ENCODE assay signal across 26 cellular contexts in the genomic region with DNA sequence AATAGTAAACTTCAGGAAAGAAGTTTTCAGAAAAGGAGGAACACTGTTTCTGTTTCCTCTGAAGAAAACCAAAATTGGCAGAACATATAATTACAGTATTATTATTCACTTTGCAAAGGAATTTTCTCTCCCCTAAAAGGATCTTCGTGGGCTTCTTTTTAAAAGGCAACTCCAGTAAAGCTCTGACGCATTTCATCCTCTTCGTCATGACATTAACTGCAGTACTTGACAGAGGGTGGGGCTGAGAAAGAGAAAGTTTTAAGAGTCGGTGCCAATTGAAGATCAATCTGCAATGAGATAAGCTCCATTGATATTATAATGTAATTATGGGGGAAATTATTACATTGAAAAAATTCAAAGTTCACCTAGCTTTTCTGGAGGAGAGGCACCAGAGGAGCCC.
"Had no signal": no experiment of that assay in that cellular context is flagged by ENCODE, and none has a peak within 500 bp of the region (broad histone marks: within the 10 kb centered on the region; RNA-seq: fewer than 3 reads in every experiment).

No MANE protein-coding gene starts in this region.

- FAIRE-seq: astrocyte had no signal

- H3K79me2 ChIP-seq: parathyroid adenoma had no signal

- H3K4me2 ChIP-seq: SK-N-SH had no signal

- H3K27me3 ChIP-seq: right atrium auricular region, spleen, tibial nerve had no signal

- H3K9me2 ChIP-seq: SK-N-SH had no signal

- H3K36me3 ChIP-seq: esophagus muscularis mucosa, gastroesophageal sphincter, left ventricle myocardium inferior, right atrium auricular region, spleen, tibial nerve, WERI-Rb-1 had no signal

- H3K4me1 ChIP-seq: esophagus muscularis mucosa, gastroesophageal sphincter, left ventricle myocardium inferior, psoas muscle, right atrium auricular region, spleen, tibial nerve had no signal

- DNase-seq: activated CD4-positive, alpha-beta T cell treated with anti-CD3 and anti-CD28 coated beads for 48 hours; activated CD4-positive, alpha-beta T cell treated with anti-CD3 and anti-CD28 coated beads, Interleukin-2, amount 50 U/mL, for 48 hours; activated CD8-positive, alpha-beta memory T cell treated with anti-CD3 and anti-CD28 coated beads, Interleukin-2, amount 50 U/mL, for 4 hours; activated gamma-delta T cell treated with Interleukin-2 at 50 U/mL for 16 hours; activated naive CD4-positive, alpha-beta T cell treated with anti-CD3 and anti-CD28 coated beads, Interleukin-2, amount 50 U/mL, for 16 hours; activated T-cell treated with anti-CD3 and anti-CD28 coated beads, Interleukin-2, amount 50 U/mL, for 1 hour; amniotic stem cell; endodermal cell; hippocampal formation; kidney glomerular epithelial cell; left ventricle myocardium inferior; psoas muscle; SK-N-SH; spleen; stimulated activated naive CD4-positive, alpha-beta T cell; SW 1271; T-helper 9 cell; WERI-Rb-1 had no signal

- H3K27ac ChIP-seq: esophagus muscularis mucosa, gastroesophageal sphincter, left ventricle myocardium inferior, parathyroid adenoma, psoas muscle, right atrium auricular region, spleen, tibial nerve, WERI-Rb-1 had no signal

- ATAC-seq: activated CD4-positive, CD25-positive, alpha-beta regulatory T cell treated with anti-CD3 and anti-CD28 coated beads, Interleukin-2, amount 50 U/mL, for 24 hours; gastroesophageal sphincter; naive thymus-derived CD4-positive, alpha-beta T cell; psoas muscle had no signal

- H3K4me3 ChIP-seq: esophagus muscularis mucosa, gastroesophageal sphincter, left ventricle myocardium inferior, psoas muscle, right atrium auricular region, spleen, tibial nerve had no signal

- H2AFZ ChIP-seq: parathyroid adenoma had no signal

- H3K9me3 ChIP-seq: esophagus muscularis mucosa, gastroesophageal sphincter, left ventricle myocardium inferior, psoas muscle, right atrium auricular region, SK-N-SH, spleen, tibial nerve had no signal
